ENCODE assay signal across 8 cellular contexts in genomic region chr12:108664338-108665258, GRCh38. TPM values are rescaled to one million over a fixed set of nuclear protein-coding genes. Genes with fewer than 3 reads are reported as not detected.
DNase-seq lines count a peak whose midpoint lies in the region; ATAC-seq lines count a peak whose summit lies in the region.

No MANE protein-coding gene starts in this region.

- H3K27ac Mint-ChIP-seq in CD4-positive, CD25-positive, alpha-beta regulatory T cell = peak overlapping the region; percentile 68 to 94 (median 78)
- H3K27ac Mint-ChIP-seq in activated CD4-positive, alpha-beta memory T cell treated with anti-CD3 and anti-CD28 coated beads, Interleukin-2, amount 10 ng/mL, durations not matched to agents 7 days and 5 days = peak overlapping the region; percentile 64

- no peaks in the 10 kb centered on the region for H3K27me3 Mint-ChIP-seq in CD4-positive, CD25-positive, alpha-beta regulatory T cell
- H3K27me3 Mint-ChIP-seq in activated CD4-positive, alpha-beta memory T cell treated with anti-CD3 and anti-CD28 coated beads, Interleukin-2, amount 10 ng/mL, durations not matched to agents 7 days and 5 days = no peaks in the 10 kb centered on the region

- no peaks in the 10 kb centered on the region for H3K36me3 Mint-ChIP-seq in CD4-positive, CD25-positive, alpha-beta regulatory T cell
- H3K36me3 Mint-ChIP-seq in activated CD4-positive, alpha-beta memory T cell treated with anti-CD3 and anti-CD28 coated beads, Interleukin-2, amount 10 ng/mL, durations not matched to agents 7 days and 5 days (ENCODE audit: low read depth) = no peaks in the 10 kb centered on the region

- peak overlapping the region; percentile 2 for H3K4me3 ChIP-seq in CD4-positive, CD25-positive, alpha-beta regulatory T cell (ENCODE audit: low read depth, low read length)
- no peak overlapping the region for H3K4me3 ChIP-seq in ectodermal cell (ENCODE audit: insufficient read depth, low read depth, low read length)

- peak; percentile 67 to 94 (median 83) for DNase-seq in CD4-positive, CD25-positive, alpha-beta regulatory T cell
- DNase-seq in NCI-H748 treated with DMSO at 0.1 percent for 48 hours (lab: John Stamatoyannopoulos, UW) (peak; percentile 30), medulla oblongata (ENCODE audit: extremely low spot score) (peak; percentile 97)
- DNase-seq in activated CD4-positive, alpha-beta memory T cell treated with anti-CD3 and anti-CD28 coated beads, Interleukin-2, amount 10 ng/mL, durations not matched to agents 7 days and 5 days = peak; percentile 88
- DNase-seq in stimulated activated CD8-positive, alpha-beta memory T cell treated with anti-CD3 and anti-CD28 coated beads, Interleukin-12 subunit alpha, Interleukin-12 subunit beta, amount 100 ng/mL, for 4 hours (ENCODE audit: low read depth) = peak; percentile 59

- POLR2A ChIA-PET in activated CD4-positive, alpha-beta memory T cell treated with anti-CD3 and anti-CD28 coated beads, Interleukin-2, amount 10 ng/mL, durations not matched to agents 7 days and 5 days (lab: Charles Lee) = interaction anchor here (0.8 to 4.5 kb wide), 17 partner anchors 15 to 193 kb away, joined by 3 to 57 read pairs (median 4); partner anchors contain the start of genes CORO1C, ISCU, SELPLG and SSH1

- no peak overlapping the region for H3K4me3 Mint-ChIP-seq in CD4-positive, CD25-positive, alpha-beta regulatory T cell
- H3K4me3 Mint-ChIP-seq in activated CD4-positive, alpha-beta memory T cell treated with anti-CD3 and anti-CD28 coated beads, Interleukin-2, amount 10 ng/mL, durations not matched to agents 7 days and 5 days = no peak overlapping the region

- ATAC-seq in CD4-positive, CD25-positive, alpha-beta regulatory T cell (ENCODE audit: low read depth in 2 of 2) = peak; percentile 99
- ATAC-seq in GM19351 (IDR thresholded peaks at IDR 0.05; ENCODE audit: unreplicated experiment) (peak; percentile 77), HG03520 (IDR thresholded peaks at IDR 0.05; ENCODE audit: unreplicated experiment) (peak; percentile 77)

- H3K4me1 ChIP-seq in CD4-positive, CD25-positive, alpha-beta regulatory T cell (ENCODE audit: control insufficient read depth, insufficient read depth, low read length, poor library complexity, severe bottlenecking) = peaks cover 11% of the 10 kb centered on the region
- H3K4me1 ChIP-seq in ectodermal cell (ENCODE audit: control insufficient read depth, insufficient read depth, low read length) = peaks cover 15% of the 10 kb centered on the region

- peaks cover 6 to 18% (median 13%) of the 10 kb centered on the region in 4 donors for H3K4me1 Mint-ChIP-seq in CD4-positive, CD25-positive, alpha-beta regulatory T cell
- H3K4me1 Mint-ChIP-seq in activated CD4-positive, alpha-beta memory T cell treated with anti-CD3 and anti-CD28 coated beads, Interleukin-2, amount 10 ng/mL, durations not matched to agents 7 days and 5 days = peaks cover 16% of the 10 kb centered on the region

- WGBS in ectodermal cell, 2 experiments = 24 to 30% methylated on average over 5 of the region's 5 CpGs

- no peaks in the 10 kb centered on the region for H3K27me3 ChIP-seq in CD4-positive, CD25-positive, alpha-beta regulatory T cell (ENCODE audit: control insufficient read depth, insufficient read depth, low read length)
- no peaks in the 10 kb centered on the region for H3K27me3 ChIP-seq in ectodermal cell (ENCODE audit: control insufficient read depth, insufficient read depth, low read length, poor library complexity, severe bottlenecking)

- no peaks in the 10 kb centered on the region for H3K9me3 Mint-ChIP-seq in CD4-positive, CD25-positive, alpha-beta regulatory T cell
- no peaks in the 10 kb centered on the region for H3K9me3 Mint-ChIP-seq in activated CD4-positive, alpha-beta memory T cell treated with anti-CD3 and anti-CD28 coated beads, Interleukin-2, amount 10 ng/mL, durations not matched to agents 7 days and 5 days

- peak overlapping the region; percentile 58 for H3K27ac ChIP-seq in CD4-positive, CD25-positive, alpha-beta regulatory T cell (ENCODE audit: insufficient read depth, low read length, poor library complexity, severe bottlenecking)
- H3K27ac ChIP-seq in ectodermal cell (ENCODE audit: insufficient read depth, low read depth, low read length, poor library complexity, severe bottlenecking) = peak overlapping the region; percentile 27

- no peaks in the 10 kb centered on the region for H3K9me3 ChIP-seq in CD4-positive, CD25-positive, alpha-beta regulatory T cell (ENCODE audit: control insufficient read depth in 2 of 2, low read length in 2 of 2)
- H3K9me3 ChIP-seq in ectodermal cell (ENCODE audit: control insufficient read depth, low read length) = no peaks in the 10 kb centered on the region

- no peaks in the 10 kb centered on the region for H3K36me3 ChIP-seq in CD4-positive, CD25-positive, alpha-beta regulatory T cell (ENCODE audit: control insufficient read depth, insufficient read depth, low read length)
- H3K36me3 ChIP-seq in ectodermal cell (ENCODE audit: control insufficient read depth, insufficient read depth, low read length) = no peaks in the 10 kb centered on the region

- CTCF ChIA-PET in activated CD4-positive, alpha-beta memory T cell treated with anti-CD3 and anti-CD28 coated beads, Interleukin-2, amount 10 ng/mL, durations not matched to agents 7 days and 5 days (lab: Charles Lee) = interaction anchor here (0.7 to 11.6 kb wide), 57 partner anchors 12 to 721 kb away, joined by 3 to 167 read pairs (median 4); partner anchors contain the start of genes ALKBH2, CORO1C, ISCU and SART3

RNA-seq across cellular contexts. Expression of gene SELPLG, which starts 30.9 kb away (rescaled TPM):
- 218 TPM for total RNA-seq in CD4-positive, CD25-positive, alpha-beta regulatory T cell
- polyA plus RNA-seq in CD4-positive, CD25-positive, alpha-beta regulatory T cell = 100 to 1,000 TPM; 722 to 844 (median 818) TPM
- total RNA-seq in activated CD4-positive, alpha-beta memory T cell treated with anti-CD3 and anti-CD28 coated beads, Interleukin-2, amount 10 ng/mL, durations not matched to agents 7 days and 5 days = 100 to 1,000 TPM; 289 to 301 TPM
- 0.35 TPM for polyA plus RNA-seq in ectodermal cell (2013, experiment 1 of 4)
- 0.16 TPM for polyA plus RNA-seq in ectodermal cell (2013, experiment 2 of 4)
- polyA plus RNA-seq in ectodermal cell (2013, experiment 3 of 4) = 0.16 TPM
- polyA plus RNA-seq in ectodermal cell (2013, experiment 4 of 4) = 0.36 TPM

Comparison
In these comparisons a context has a peak if more than half of its experiments do, and no peak if none do; other contexts are left out.
1. DNase-seq: peak in every context shown above with its lines; median percentile 97 in medulla oblongata; 88 in activated CD4-positive, alpha-beta memory T cell treated with anti-CD3 and anti-CD28 coated beads, Interleukin-2, amount 10 ng/mL, durations not matched to agents 7 days and 5 days; 83 in CD4-positive, CD25-positive, alpha-beta regulatory T cell; 59 in stimulated activated CD8-positive, alpha-beta memory T cell treated with anti-CD3 and anti-CD28 coated beads, Interleukin-12 subunit alpha, Interleukin-12 subunit beta, amount 100 ng/mL, for 4 hours; 30 in NCI-H748 treated with DMSO at 0.1 percent for 48 hours.